Comparison of ENCODE assay signal across 1 cellular context in genomic region chr20:2814076-2814475, GRCh38.
TF ChIP-seq lines count a peak whose summit lies in the region.

No MANE protein-coding gene starts in this region.

TF ChIP-seq in HCT116, 20 proteins besides CTCF, POLR2A, EP300 and RAD21:
- no peak for TF ChIP-seq SIN3A (IDR thresholded peaks at IDR 0.05; ENCODE audit: low read depth)
